Comparison of ENCODE assay signal across 24 cellular contexts in genomic region chr7:30575910-30576309, GRCh38.
"Had no signal": no experiment of that assay in that cellular context is flagged by ENCODE, and none has a peak within 500 bp of the region (broad histone marks: within the 10 kb centered on the region; RNA-seq: fewer than 3 reads in every experiment).

No MANE protein-coding gene starts in this region.

- H3K27ac ChIP-seq: SK-N-MC, VCaP had no signal

- H3K4me3 Mint-ChIP-seq: activated CD4-positive, alpha-beta memory T cell treated with anti-CD3 and anti-CD28 coated beads for 36 hours; activated CD4-positive, alpha-beta T cell treated with anti-CD3 and anti-CD28 coated beads, Interleukin-2, amount 10 ng/mL, durations not matched to agents 7 days and 5 days; activated T-cell treated with anti-CD3 and anti-CD28 coated beads, Interleukin-2, amount 50 U/mL, for 4 hours; brain; T-cell had no signal

- DNase-seq: activated CD4-positive, alpha-beta memory T cell treated with anti-CD3 and anti-CD28 coated beads for 36 hours; activated CD4-positive, alpha-beta T cell treated with anti-CD3 and anti-CD28 coated beads, Interleukin-2, amount 10 ng/mL, durations not matched to agents 7 days and 5 days; activated CD4-positive, CD25-positive, alpha-beta regulatory T cell; activated CD8-positive, alpha-beta memory T cell treated with anti-CD3 and anti-CD28 coated beads for 24 hours; activated effector memory CD4-positive, alpha-beta T cell treated with anti-CD3 and anti-CD28 coated beads, Interleukin-2, amount 50 U/mL, for 16 hours; activated naive CD4-positive, alpha-beta T cell treated with Interleukin-2 at 50 U/mL for 16 hours; activated T-cell treated with anti-CD3 and anti-CD28 coated beads, Interleukin-2, amount 50 U/mL, for 4 hours; amygdala; MM.1S; NCI-H1105; NCI-H1436 treated with DMSO at 0.1 percent for 48 hours; NCI-H187 treated with DMSO at 0.1 percent for 48 hours; NCI-H2081 treated with DMSO at 0.1 percent for 48 hours; NCI-H446; NCI-H524; RPMI8226; T-cell; T-helper 2 cell had no signal

- FAIRE-seq: astrocyte had no signal

- H3K4me1 Mint-ChIP-seq: activated CD4-positive, alpha-beta T cell treated with anti-CD3 and anti-CD28 coated beads, Interleukin-2, amount 10 ng/mL, durations not matched to agents 7 days and 5 days; brain had no signal

- ATAC-seq: activated naive CD4-positive, alpha-beta T cell treated with anti-CD3 and anti-CD28 coated beads, Interleukin-2, amount 50 U/mL, for 72 hours; activated T-cell treated with anti-CD3 and anti-CD28 coated beads, Interleukin-2, amount 50 U/mL, for 4 hours; Right ventricle myocardium inferior; T-cell had no signal

- H3K27me3 Mint-ChIP-seq: activated CD4-positive, alpha-beta memory T cell treated with anti-CD3 and anti-CD28 coated beads for 36 hours; activated CD4-positive, alpha-beta T cell treated with anti-CD3 and anti-CD28 coated beads, Interleukin-2, amount 10 ng/mL, durations not matched to agents 7 days and 5 days; T-cell had no signal

- H3K4me3 ChIP-seq: SK-N-MC had no signal

- H3K27ac Mint-ChIP-seq: activated CD4-positive, alpha-beta memory T cell treated with anti-CD3 and anti-CD28 coated beads for 36 hours; activated CD4-positive, alpha-beta T cell treated with anti-CD3 and anti-CD28 coated beads, Interleukin-2, amount 10 ng/mL, durations not matched to agents 7 days and 5 days; activated naive CD4-positive, alpha-beta T cell treated with anti-CD3 and anti-CD28 coated beads, Interleukin-2, amount 50 U/mL, for 72 hours; brain; T-cell had no signal
